ENCODE assay signal across 8 cellular contexts in the genomic region with DNA sequence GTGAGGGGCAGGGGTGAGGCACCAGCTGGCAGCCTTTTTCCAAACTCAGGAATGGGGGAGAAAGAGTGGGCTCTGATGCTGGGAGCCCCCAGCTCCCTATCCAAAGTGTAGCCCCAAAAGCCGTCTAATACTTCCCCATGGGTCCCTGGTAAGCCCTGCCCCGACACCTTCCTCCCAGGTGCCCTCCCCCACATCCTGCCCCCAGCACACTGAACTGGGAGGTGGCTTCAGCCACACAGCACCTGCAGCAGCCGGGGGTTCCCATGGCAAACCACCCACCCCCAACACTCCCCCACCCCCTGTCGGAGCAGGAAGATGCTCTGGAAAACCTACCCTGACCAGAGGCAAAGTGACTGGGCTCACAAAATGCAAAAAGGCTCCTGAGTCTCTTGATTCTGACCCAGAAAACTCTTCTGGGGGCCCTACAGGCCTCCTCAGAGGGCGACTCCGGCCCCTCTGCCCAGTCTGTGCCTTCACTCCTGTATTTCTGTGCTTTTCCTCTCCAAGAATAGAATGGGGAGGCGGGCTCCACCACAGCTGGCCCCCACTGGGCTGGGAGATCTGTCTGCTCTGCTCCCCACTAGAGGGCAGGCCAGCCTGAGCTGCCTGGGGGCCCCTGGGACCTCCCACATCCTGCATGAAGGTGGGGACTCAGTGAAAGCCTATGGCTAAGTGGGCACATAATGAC.
DNase-seq lines count a peak whose midpoint lies in the region; ATAC-seq and TF ChIP-seq lines count a peak whose summit lies in the region.

No MANE protein-coding gene starts in this region.

- H3K27me3 ChIP-seq in BJ (ENCODE audit: control insufficient read depth, insufficient read depth, low read length) = no peaks in the 10 kb centered on the region

- TF ChIP-seq POLR2A in NB4 (IDR thresholded peaks at IDR 0.05; ENCODE audit: extremely low read depth, insufficient read length) = no peak

- peak; percentile 45 for TF ChIP-seq CTCF in BJ (IDR thresholded peaks at IDR 0.05; ENCODE audit: insufficient read depth, low read depth, low read length)
- peak; percentile 52 for TF ChIP-seq CTCF in NB4 (IDR thresholded peaks at IDR 0.05; ENCODE audit: low read depth, low read length)

- H3K4me3 ChIP-seq in BJ (ENCODE audit: low read depth, low read length) (no peak overlapping the region), NB4 (ENCODE audit: low read depth, low read length) (no peak overlapping the region)

- DNase-seq in BJ (ENCODE audit: low read depth) (no peak), NB4 (ENCODE audit: low read depth) (peak; percentile 49), activated gamma-delta T cell (lab: John Stamatoyannopoulos, UW) (peak; percentile 16), hippocampal formation (lab: John Stamatoyannopoulos, UW) (peak; percentile 16 to 33), AG20443 (ENCODE audit: low spot score) (no peak)
- DNase-seq in stimulated activated CD8-positive, alpha-beta memory T cell treated with anti-CD3 and anti-CD28 coated beads, Interleukin-7, amount 100 ng/mL, for 24 hours (ENCODE audit: low read depth) = peak; percentile 13

- ATAC-seq in GM21367 (IDR thresholded peaks at IDR 0.05; ENCODE audit: unreplicated experiment) = peak; percentile 72
- ATAC-seq in GM21526 (IDR thresholded peaks at IDR 0.05; ENCODE audit: low FRiP score, unreplicated experiment) = no peak

- CTCF ChIA-PET in BJ (lab: Yijun Ruan, JAX) = interaction anchor here (0.9 to 2.0 kb wide), 6 partner anchors 10 to 79 kb away, joined by 3 to 6 read pairs (median 3); no protein-coding TSS in a partner anchor

- POLR2A ChIA-PET in BJ (lab: Charles Lee) = no interaction called here

- H3K36me3 ChIP-seq in BJ (ENCODE audit: control insufficient read depth, insufficient read depth, low read length) = no peaks in the 10 kb centered on the region

Comparison
In these comparisons a context has a peak if more than half of its experiments do, and no peak if none do; other contexts are left out.
1. DNase-seq: peak in NB4 (single experiment), activated gamma-delta T cell (single experiment), hippocampal formation (2 of 2) and stimulated activated CD8-positive, alpha-beta memory T cell treated with anti-CD3 and anti-CD28 coated beads, Interleukin-7, amount 100 ng/mL, for 24 hours (single experiment); none in BJ (single experiment) and AG20443 (single experiment).